Comparison of ENCODE assay signal across 27 cellular contexts in the genomic region with DNA sequence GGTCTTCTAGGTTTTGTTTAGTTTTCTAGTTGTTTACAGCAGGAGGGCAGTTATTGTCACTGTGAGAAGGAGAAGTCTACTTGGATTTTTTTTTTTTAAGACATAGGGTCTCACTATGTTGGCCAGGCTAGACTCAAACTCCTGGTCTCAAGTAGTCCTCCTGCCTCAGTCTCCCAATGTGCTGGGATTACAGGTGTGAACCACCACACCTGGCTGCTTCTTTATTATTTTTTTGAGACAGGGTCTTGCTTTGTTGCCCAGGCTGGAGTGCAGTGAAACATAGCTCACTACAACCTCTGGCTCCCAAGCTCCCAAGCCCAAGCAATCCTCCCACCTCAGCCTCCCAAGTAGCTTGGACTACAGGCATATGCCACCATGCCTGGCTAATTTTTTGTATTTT.
"Had no signal": no experiment of that assay in that cellular context is flagged by ENCODE, and none has a peak within 500 bp of the region (broad histone marks: within the 10 kb centered on the region; RNA-seq: fewer than 3 reads in every experiment).

No MANE protein-coding gene starts in this region.

- FAIRE-seq: islet of Langerhans, pancreas, small intestine had no signal

- H3K27ac ChIP-seq: left ventricle myocardium inferior, pancreas, prostate gland, sigmoid colon, spleen, testis, thyroid gland, transverse colon, upper lobe of left lung, vagina had no signal

- H3K4me3 ChIP-seq: left ventricle myocardium inferior, mucosa of descending colon, pancreas, prostate gland, sigmoid colon, spleen, testis, thyroid gland, transverse colon, upper lobe of left lung, vagina had no signal

- H3K9me3 ChIP-seq: left ventricle myocardium inferior, mucosa of descending colon, pancreas, prostate gland, sigmoid colon, spleen, testis, thyroid gland, transverse colon, upper lobe of left lung, vagina had no signal

- H3K9me3 Mint-ChIP-seq: immature natural killer cell; memory B cell; naive thymus-derived CD4-positive, alpha-beta T cell; natural killer cell treated with Interleukin-12 subunit alpha and Interleukin-12 subunit beta and Interleukin-15 and Interleukin-18, amount 100 ng/mL, for 72 hours; stimulated activated memory B cell treated with anti-CD40 and anti-IgM and Interleukin-4, amounts not matched to agents 10 μg/mL and 1 μg/mL and 100 μg/mL, for 72 hours; stimulated activated naive CD8-positive, alpha-beta T cell treated with anti-CD3 and anti-CD28 coated beads, Interleukin-15, amount 100 ng/mL, for 72 hours had no signal

- ATAC-seq: mucosa of descending colon; naive thymus-derived CD4-positive, alpha-beta T cell; natural killer cell treated with Interleukin-12 subunit alpha and Interleukin-12 subunit beta and Interleukin-15 and Interleukin-18, amount 100 ng/mL, for 72 hours; pancreas; right cardiac atrium; stimulated activated memory B cell treated with anti-CD40 and anti-IgM and Interleukin-4, amounts not matched to agents 10 μg/mL and 1 μg/mL and 100 μg/mL, for 72 hours; stimulated activated naive CD8-positive, alpha-beta T cell treated with anti-CD3 and anti-CD28 coated beads, Interleukin-15, amount 100 ng/mL, for 72 hours had no signal

- H3K27ac Mint-ChIP-seq: immature natural killer cell; memory B cell; natural killer cell treated with Interleukin-12 subunit alpha and Interleukin-12 subunit beta and Interleukin-15 and Interleukin-18, amount 100 ng/mL, for 72 hours; stimulated activated memory B cell treated with anti-CD40 and anti-IgM and Interleukin-4, amounts not matched to agents 10 μg/mL and 1 μg/mL and 100 μg/mL, for 72 hours; stimulated activated naive CD8-positive, alpha-beta T cell treated with anti-CD3 and anti-CD28 coated beads, Interleukin-15, amount 100 ng/mL, for 72 hours had no signal

- H3K36me3 ChIP-seq: prostate gland had no signal

- H3K4me1 ChIP-seq: left ventricle myocardium inferior, pancreas, prostate gland, sigmoid colon, spleen, testis, thyroid gland, transverse colon, upper lobe of left lung, vagina had no signal

- DNase-seq: hypothalamus; immature natural killer cell; left ventricle myocardium inferior; midbrain; mucosa of descending colon; naive thymus-derived CD4-positive, alpha-beta T cell; pancreas; posterior cingulate gyrus; retina; right cardiac atrium; sigmoid colon; small intestine; spleen; stimulated activated CD4-positive, alpha-beta T cell treated with anti-CD3 and anti-CD28 coated beads, Interleukin-4, amount 100 ng/mL, for 24 hours; stimulated activated naive CD4-positive, alpha-beta T cell treated with Interleukin-2 at 50 U/mL for 16 hours; stimulated activated naive CD8-positive, alpha-beta T cell treated with anti-CD3 and anti-CD28 coated beads, Interleukin-15, amount 100 ng/mL, for 72 hours; substantia nigra; thyroid gland; transverse colon; upper lobe of left lung had no signal

- H3K27me3 Mint-ChIP-seq: memory B cell; naive thymus-derived CD4-positive, alpha-beta T cell; natural killer cell treated with Interleukin-12 subunit alpha and Interleukin-12 subunit beta and Interleukin-15 and Interleukin-18, amount 100 ng/mL, for 72 hours; stimulated activated memory B cell treated with anti-CD40 and anti-IgM and Interleukin-4, amounts not matched to agents 10 μg/mL and 1 μg/mL and 100 μg/mL, for 72 hours; stimulated activated naive CD8-positive, alpha-beta T cell treated with anti-CD3 and anti-CD28 coated beads, Interleukin-15, amount 100 ng/mL, for 72 hours had no signal

- H3K27me3 ChIP-seq: pancreas, sigmoid colon, spleen, testis, thyroid gland, transverse colon, upper lobe of left lung, vagina had no signal

- H3K4me3 Mint-ChIP-seq: immature natural killer cell; memory B cell; naive thymus-derived CD4-positive, alpha-beta T cell; natural killer cell treated with Interleukin-12 subunit alpha and Interleukin-12 subunit beta and Interleukin-15 and Interleukin-18, amount 100 ng/mL, for 72 hours; stimulated activated memory B cell treated with anti-CD40 and anti-IgM and Interleukin-4, amounts not matched to agents 10 μg/mL and 1 μg/mL and 100 μg/mL, for 72 hours; stimulated activated naive CD8-positive, alpha-beta T cell treated with anti-CD3 and anti-CD28 coated beads, Interleukin-15, amount 100 ng/mL, for 72 hours had no signal

- H3K36me3 Mint-ChIP-seq: natural killer cell treated with Interleukin-12 subunit alpha and Interleukin-12 subunit beta and Interleukin-15 and Interleukin-18, amount 100 ng/mL, for 72 hours had no signal

- H3K4me1 Mint-ChIP-seq: immature natural killer cell; naive thymus-derived CD4-positive, alpha-beta T cell; stimulated activated naive CD8-positive, alpha-beta T cell treated with anti-CD3 and anti-CD28 coated beads, Interleukin-15, amount 100 ng/mL, for 72 hours had no signal
